Comparison of ENCODE assay signal across 8 cellular contexts in the genomic region with DNA sequence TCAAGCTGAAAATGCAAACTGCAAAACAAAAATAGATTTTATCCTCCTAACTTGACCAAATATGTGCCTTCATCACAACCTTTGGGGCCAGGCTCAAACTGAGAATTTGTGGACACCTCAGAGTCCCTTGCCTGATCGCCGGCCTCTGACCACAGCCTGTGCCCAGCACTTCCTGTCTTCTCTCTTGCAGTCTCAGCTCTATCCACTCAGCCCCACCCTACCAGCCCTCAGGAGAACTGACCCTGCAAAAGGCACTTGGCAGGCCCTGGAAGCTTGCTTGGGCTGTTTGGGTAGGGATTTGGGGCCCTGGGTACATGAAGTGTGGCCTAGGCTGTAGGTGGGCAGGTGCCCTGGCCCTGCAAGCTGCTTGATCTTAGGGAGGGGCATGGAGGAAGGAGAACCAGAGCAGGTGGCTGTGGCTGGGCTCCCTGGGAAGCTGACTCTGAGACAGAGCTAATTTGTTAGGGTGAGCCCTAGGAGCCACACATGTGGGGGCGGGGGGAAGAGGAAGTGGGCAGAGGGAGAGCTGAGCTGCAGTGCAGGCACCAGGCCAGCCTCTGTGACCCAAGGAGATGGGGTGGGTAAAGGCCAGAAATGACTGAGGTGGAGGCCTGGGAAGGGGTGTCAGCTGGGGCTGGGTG. TPM values are rescaled to one million over a fixed set of nuclear protein-coding genes. Genes with fewer than 3 reads are reported as not detected.
DNase-seq lines count a peak whose midpoint lies in the region; ATAC-seq, FAIRE-seq and TF ChIP-seq lines count a peak whose summit lies in the region.

No MANE protein-coding gene starts in this region.

- peak; percentile 74 for FAIRE-seq in GM12892 (lab: Jason Lieb, UNC)

- TF ChIP-seq POLR2A in GM12892 (IDR thresholded peaks at IDR 0.05; ENCODE audit: low read depth, low read length), result no peak

- peaks cover 2% of the 10 kb centered on the region for H3K27me3 Mint-ChIP-seq in dendritic cell treated with granulocyte-macrophage colony-stimulating factor and Interleukin-4, amounts not matched to agents 40 ng/mL and 50 ng/mL, for 4 days

- peak overlapping the region; percentile 80 for H3K4me3 Mint-ChIP-seq in dendritic cell treated with granulocyte-macrophage colony-stimulating factor and Interleukin-4, amounts not matched to agents 40 ng/mL and 50 ng/mL, for 4 days

- ATAC-seq in HG03439 (IDR thresholded peaks at IDR 0.05; ENCODE audit: unreplicated experiment) (no peak), HG03442 (IDR thresholded peaks at IDR 0.05; ENCODE audit: unreplicated experiment) (no peak), HG03342 (IDR thresholded peaks at IDR 0.05; ENCODE audit: unreplicated experiment) (no peak)

- intact Hi-C loops in dendritic cell treated with granulocyte-macrophage colony-stimulating factor and Interleukin-4, amounts not matched to agents 40 ng/mL and 50 ng/mL, for 4 days (cut with micrococcal nuclease), result loop anchor here (5.0 to 10.0 kb wide), 2 partner anchors 193 to 630 kb away; a partner anchor contains a TSS
- intact Hi-C loops in posterior vena cava (cut with DNase I), result loop anchor here in 1 of 2 donors (5.0 to 10.0 kb wide), 5 partner anchors 60 to 630 kb away; a partner anchor contains a TSS

- DNase-seq in GM12892 (ENCODE audit: insufficient read length) (no peak), NCI-H69 (lab: John Stamatoyannopoulos, UW) (peak; percentile 64), posterior vena cava (ENCODE audit: low spot score) (peak; percentile 91), NCI-H187 (lab: John Stamatoyannopoulos, UW) (no peak)

- no peaks in the 10 kb centered on the region for H3K36me3 Mint-ChIP-seq in dendritic cell treated with granulocyte-macrophage colony-stimulating factor and Interleukin-4, amounts not matched to agents 40 ng/mL and 50 ng/mL, for 4 days (ENCODE audit: low read depth)

- H3K27ac Mint-ChIP-seq in dendritic cell treated with granulocyte-macrophage colony-stimulating factor and Interleukin-4, amounts not matched to agents 40 ng/mL and 50 ng/mL, for 4 days, result peak overlapping the region; percentile 99

- no peaks in the 10 kb centered on the region for H3K9me3 Mint-ChIP-seq in dendritic cell treated with granulocyte-macrophage colony-stimulating factor and Interleukin-4, amounts not matched to agents 40 ng/mL and 50 ng/mL, for 4 days

- peaks cover 69% of the 10 kb centered on the region for H3K4me1 Mint-ChIP-seq in dendritic cell treated with granulocyte-macrophage colony-stimulating factor and Interleukin-4, amounts not matched to agents 40 ng/mL and 50 ng/mL, for 4 days (ENCODE audit: low read depth)

RNA-seq across cellular contexts. Expression of a gene that starts 8.6 kb away (rescaled TPM):
- polyA plus RNA-seq in GM12892 (2012; ENCODE audit: missing spikeins), result not detected
- 100 to 1,000 TPM in 1 of 2 donors, 10 to 100 TPM in 1; 50.0 to 136 TPM for total RNA-seq in posterior vena cava

RNA-seq across cellular contexts. Expression of a gene that starts 58.7 kb away (rescaled TPM):
- polyA plus RNA-seq in GM12892 (2012; ENCODE audit: missing spikeins), result 72.4 TPM
- 10 to 100 TPM; 27.3 to 30.8 TPM for total RNA-seq in posterior vena cava

RNA-seq across cellular contexts. Expression of a gene that starts 58.8 kb away (rescaled TPM):
- polyA plus RNA-seq in GM12892 (2012; ENCODE audit: missing spikeins), result 18.0 TPM
- total RNA-seq in posterior vena cava, result 10 to 100 TPM; 59.0 to 59.7 TPM

Comparison
In these comparisons a context has a peak if more than half of its experiments do, and no peak if none do; other contexts are left out.
1. DNase-seq: peak in NCI-H69 (single experiment) and posterior vena cava (single experiment); none in GM12892 (single experiment) and NCI-H187 (0 of 2).